ENCODE assay signal across 19 cellular contexts in genomic region chr17:41615454-41615853, GRCh38. TPM values are rescaled to one million over a fixed set of nuclear protein-coding genes. Genes with fewer than 3 reads are reported as not detected.
A peak's percentile ranks its signal among the peaks of the same experiment; 100 is the strongest.
DNase-seq lines count a peak whose midpoint lies in the region; ATAC-seq and TF ChIP-seq lines count a peak whose summit lies in the region.
"Had no signal": no experiment of that assay in that cellular context is flagged by ENCODE, and none has a peak within 500 bp of the region (broad histone marks: within the 10 kb centered on the region; RNA-seq: fewer than 3 reads in every experiment).

No MANE protein-coding gene starts in this region.

- H3K9me3 ChIP-seq in RWPE2 (ENCODE audit: severe bottlenecking): no peaks in the 10 kb centered on the region
- no peaks in the 10 kb centered on the region for H3K9me3 ChIP-seq in WERI-Rb-1 (ENCODE audit: severe bottlenecking)
- H3K9me3 ChIP-seq: gastroesophageal sphincter had no signal

- no peak for ATAC-seq in left cardiac atrium
- no peak for ATAC-seq in left ventricle myocardium superior
- ATAC-seq in RWPE2 (ENCODE audit: low read depth): peak; percentile 4
- no peak for ATAC-seq in GM19463 (IDR thresholded peaks at IDR 0.05; ENCODE audit: unreplicated experiment)
- ATAC-seq: activated CD8-positive, alpha-beta memory T cell treated with anti-CD3 and anti-CD28 coated beads, Interleukin-2, amount 10 ng/mL, durations not matched to agents 7 days and 5 days; gastroesophageal sphincter; stimulated activated naive CD8-positive, alpha-beta T cell treated with anti-CD3 and anti-CD28 coated beads, Interleukin-15, Interleukin-2, amounts not matched to agents 100 U/mL and 50 U/mL, for 24 hours had no signal

- H3K27ac ChIP-seq in RWPE2 (ENCODE audit: poor library complexity, severe bottlenecking) (peak overlapping the region; percentile 99), WERI-Rb-1 (no peak overlapping the region)
- H3K27ac ChIP-seq: gastroesophageal sphincter had no signal

- H3K36me3 Mint-ChIP-seq in activated naive CD8-positive, alpha-beta T cell treated with anti-CD3 and anti-CD28 coated beads for 36 hours: no peaks in the 10 kb centered on the region
- H3K36me3 Mint-ChIP-seq: activated CD8-positive, alpha-beta memory T cell treated with anti-CD3 and anti-CD28 coated beads, Interleukin-2, amount 10 ng/mL, durations not matched to agents 7 days and 5 days had no signal

- H3K9me3 Mint-ChIP-seq in activated naive CD8-positive, alpha-beta T cell treated with anti-CD3 and anti-CD28 coated beads for 36 hours: no peaks in the 10 kb centered on the region

- H3K27me3 Mint-ChIP-seq in activated naive CD8-positive, alpha-beta T cell treated with anti-CD3 and anti-CD28 coated beads for 36 hours: peaks cover 2% of the 10 kb centered on the region
- H3K27me3 Mint-ChIP-seq: activated CD8-positive, alpha-beta memory T cell treated with anti-CD3 and anti-CD28 coated beads, Interleukin-2, amount 10 ng/mL, durations not matched to agents 7 days and 5 days had no signal

- DNase-seq in left cardiac atrium (peak; percentile 1), left ventricle myocardium superior (no peak), RWPE2 (ENCODE audit: low spot score) (peak; percentile 94), iris pigment epithelial cell (ENCODE audit: low read depth) (peak; percentile 6), GM20000 (ENCODE audit: low spot score) (no peak), WERI-Rb-1 (no peak)
- no peak for DNase-seq in activated naive CD8-positive, alpha-beta T cell treated with anti-CD3 and anti-CD28 coated beads for 36 hours
- DNase-seq: activated CD8-positive, alpha-beta memory T cell treated with anti-CD3 and anti-CD28 coated beads, Interleukin-2, amount 10 ng/mL, durations not matched to agents 7 days and 5 days; activated naive CD4-positive, alpha-beta T cell treated with Interleukin-2 at 50 U/mL for 16 hours; kidney; MM.1S; NCI-H2171 treated with DMSO at 0.1 percent for 48 hours; stimulated activated naive CD8-positive, alpha-beta T cell treated with anti-CD3 and anti-CD28 coated beads, Interleukin-15, Interleukin-2, amounts not matched to agents 100 U/mL and 50 U/mL, for 24 hours; SW 1271 had no signal

- H3K4me3 ChIP-seq in RWPE2 (ENCODE audit: severe bottlenecking) (no peak overlapping the region), WERI-Rb-1 (ENCODE audit: low read depth, low read length) (no peak overlapping the region)
- H3K4me3 ChIP-seq: gastroesophageal sphincter had no signal

- intact Hi-C loops in left cardiac atrium (cut with DNase I) (no loop called here), left ventricle myocardium superior (cut with micrococcal nuclease) (no loop called here)

- H3K27me3 ChIP-seq in RWPE2 (ENCODE audit: insufficient read depth, poor library complexity, severe bottlenecking) (no peaks in the 10 kb centered on the region), WERI-Rb-1 (ENCODE audit: insufficient read depth, low read depth, severe bottlenecking) (no peaks in the 10 kb centered on the region)

- H3K4me1 Mint-ChIP-seq in activated naive CD8-positive, alpha-beta T cell treated with anti-CD3 and anti-CD28 coated beads for 36 hours: no peaks in the 10 kb centered on the region
- H3K4me1 Mint-ChIP-seq: activated CD8-positive, alpha-beta memory T cell treated with anti-CD3 and anti-CD28 coated beads, Interleukin-2, amount 10 ng/mL, durations not matched to agents 7 days and 5 days had no signal

- peaks cover 15% of the 10 kb centered on the region for H3K4me1 ChIP-seq in RWPE2 (ENCODE audit: insufficient read depth, poor library complexity, severe bottlenecking)
- H3K4me1 ChIP-seq: gastroesophageal sphincter had no signal

- no peak overlapping the region for H3K27ac Mint-ChIP-seq in activated naive CD8-positive, alpha-beta T cell treated with anti-CD3 and anti-CD28 coated beads for 36 hours
- H3K27ac Mint-ChIP-seq: activated CD8-positive, alpha-beta memory T cell treated with anti-CD3 and anti-CD28 coated beads, Interleukin-2, amount 10 ng/mL, durations not matched to agents 7 days and 5 days had no signal

- H3K4me3 Mint-ChIP-seq in activated naive CD8-positive, alpha-beta T cell treated with anti-CD3 and anti-CD28 coated beads for 36 hours: no peak overlapping the region
- H3K4me3 Mint-ChIP-seq: activated CD8-positive, alpha-beta memory T cell treated with anti-CD3 and anti-CD28 coated beads, Interleukin-2, amount 10 ng/mL, durations not matched to agents 7 days and 5 days had no signal

- H3K36me3 ChIP-seq in RWPE2 (ENCODE audit: low read depth): no peaks in the 10 kb centered on the region
- H3K36me3 ChIP-seq in WERI-Rb-1: no peaks in the 10 kb centered on the region
- H3K36me3 ChIP-seq: gastroesophageal sphincter had no signal

- TF ChIP-seq CTCF in RWPE2 (IDR thresholded peaks at IDR 0.05; ENCODE audit: poor library complexity, severe bottlenecking): peak; percentile 41
- TF ChIP-seq CTCF in GM20000 (IDR thresholded peaks at IDR 0.05; ENCODE audit: extremely low read depth, missing control alignments): no peak
- no peak for TF ChIP-seq CTCF in WERI-Rb-1 (IDR thresholded peaks at IDR 0.05; ENCODE audit: low read depth, low read length)

RNA-seq across cellular contexts. Expression of gene KRT16, which starts 2.9 kb away (rescaled TPM):
- 1 to 10 TPM in 1 of 2 donors, under 1 TPM in 1; 0.44 to 1.1 TPM for total RNA-seq in left cardiac atrium
- total RNA-seq in left ventricle myocardium superior: not detected
- not detected for total RNA-seq in activated naive CD8-positive, alpha-beta T cell treated with anti-CD3 and anti-CD28 coated beads for 36 hours
- total RNA-seq: activated CD8-positive, alpha-beta memory T cell treated with anti-CD3 and anti-CD28 coated beads, Interleukin-2, amount 10 ng/mL, durations not matched to agents 7 days and 5 days; mucosa of gallbladder had no signal

RNA-seq across cellular contexts. Expression of gene KRT17, which starts 8.9 kb away (rescaled TPM):
- total RNA-seq in left cardiac atrium: not detected
- total RNA-seq in left ventricle myocardium superior: not detected
- not detected for total RNA-seq in activated naive CD8-positive, alpha-beta T cell treated with anti-CD3 and anti-CD28 coated beads for 36 hours
- total RNA-seq: mucosa of gallbladder had no signal

RNA-seq across cellular contexts. Expression of gene KRT14, which starts 28.8 kb away (rescaled TPM):
- total RNA-seq in left cardiac atrium (under 1 TPM; 0.41 to 0.58 TPM), left ventricle myocardium superior (not detected)
- total RNA-seq in activated naive CD8-positive, alpha-beta T cell treated with anti-CD3 and anti-CD28 coated beads for 36 hours: not detected
- total RNA-seq: activated CD8-positive, alpha-beta memory T cell treated with anti-CD3 and anti-CD28 coated beads, Interleukin-2, amount 10 ng/mL, durations not matched to agents 7 days and 5 days; kidney had no signal

RNA-seq across cellular contexts. Expression of gene KRT9, which starts 43.6 kb away (rescaled TPM):
- total RNA-seq in left cardiac atrium (not detected), left ventricle myocardium superior (not detected)
- total RNA-seq in activated naive CD8-positive, alpha-beta T cell treated with anti-CD3 and anti-CD28 coated beads for 36 hours: not detected
- total RNA-seq: activated CD8-positive, alpha-beta memory T cell treated with anti-CD3 and anti-CD28 coated beads, Interleukin-2, amount 10 ng/mL, durations not matched to agents 7 days and 5 days; gastroesophageal sphincter; kidney; mucosa of gallbladder; osteoblast; skeletal muscle tissue had no signal

Comparison
In these comparisons a context has a peak if more than half of its experiments do, and no peak if none do; other contexts are left out.
1. DNase-seq: peak in left cardiac atrium (single experiment), RWPE2 (single experiment) and iris pigment epithelial cell (single experiment); none in left ventricle myocardium superior (single experiment), GM20000 (single experiment), WERI-Rb-1 (single experiment) and activated naive CD8-positive, alpha-beta T cell treated with anti-CD3 and anti-CD28 coated beads for 36 hours (single experiment).